In genomic region chr3:48088749-48089466, GRCh38 we compare ENCODE assay signal across 1 cellular context.
TF ChIP-seq lines count a peak whose summit lies in the region.

No MANE protein-coding gene starts in this region.

TF ChIP-seq in HepG2, 621 proteins besides CTCF, POLR2A, EP300 and RAD21 (continued from another document and continues in another):
- TF ChIP-seq ZNF800 (CRISPR knock-in tag; IDR thresholded peaks at IDR 0.05), result 0 out of 2 replicates have a peak, but pooled peaks have one; percentile 64
- TF ChIP-seq IKZF4 (CRISPR knock-in tag; IDR thresholded peaks at IDR 0.05; ENCODE audit: borderline replicate concordance, low read depth, not compliant biosample characterization), result no peak
- TF ChIP-seq ZNF121 (CRISPR knock-in tag; IDR thresholded peaks at IDR 0.05), result 0 out of 2 replicates have a peak, but pooled peaks have one; percentile 22
- TF ChIP-seq ZNF414 (CRISPR knock-in tag; IDR thresholded peaks at IDR 0.05), result peak; percentile 88
- no peak for TF ChIP-seq ATF7 (IDR thresholded peaks at IDR 0.05)
- peak; percentile 83 for TF ChIP-seq ATF7 (CRISPR knock-in tag; IDR thresholded peaks at IDR 0.05)
- peak; percentile 78; the same call in 1 of the 2 replicates for TF ChIP-seq NFAT5 (CRISPR knock-in tag; IDR thresholded peaks at IDR 0.05)
- TF ChIP-seq RERE (CRISPR knock-in tag; IDR thresholded peaks at IDR 0.05; ENCODE audit: low read depth), result no peak
- no peak for TF ChIP-seq ARNT (IDR thresholded peaks at IDR 0.05)
- TF ChIP-seq HCFC1 (IDR thresholded peaks at IDR 0.05; ENCODE audit: low read depth, low read length), result no peak
- peak; percentile 62; the same call in 1 of the 2 replicates for TF ChIP-seq REPIN1 (CRISPR knock-in tag; IDR thresholded peaks at IDR 0.05; ENCODE audit: borderline replicate concordance, low read depth)
- no peak for TF ChIP-seq ZNF510 (CRISPR knock-in tag; IDR thresholded peaks at IDR 0.05; ENCODE audit: low read depth)
- no peak for TF ChIP-seq ZSCAN25 (CRISPR knock-in tag; IDR thresholded peaks at IDR 0.05)
- no peak for TF ChIP-seq SKI (IDR thresholded peaks at IDR 0.05; ENCODE audit: partially characterized antibody)
- TF ChIP-seq SPEN (CRISPR knock-in tag; IDR thresholded peaks at IDR 0.05; ENCODE audit: low read depth), result peak; percentile 84
- no peak for TF ChIP-seq ZBTB1 (CRISPR knock-in tag; IDR thresholded peaks at IDR 0.05; ENCODE audit: borderline replicate concordance)
- TF ChIP-seq ELF3 (CRISPR knock-in tag; IDR thresholded peaks at IDR 0.05), result peak; percentile 63; the same call in 1 of the 2 replicates
- no peak for TF ChIP-seq ZNF660 (CRISPR knock-in tag; IDR thresholded peaks at IDR 0.05; ENCODE audit: borderline replicate concordance, low read depth)
- no peak; the same call in 1 of the 2 replicates for TF ChIP-seq THAP7 (CRISPR knock-in tag; IDR thresholded peaks at IDR 0.05)
- no peak for TF ChIP-seq JUNB (CRISPR knock-in tag; IDR thresholded peaks at IDR 0.05; ENCODE audit: borderline replicate concordance)
- TF ChIP-seq ZNF232 (CRISPR knock-in tag; IDR thresholded peaks at IDR 0.05; ENCODE audit: borderline replicate concordance), result peak; percentile 74; the same call in 1 of the 2 replicates
- TF ChIP-seq RXRA (CRISPR knock-in tag; IDR thresholded peaks at IDR 0.05), result peak; percentile 79
- TF ChIP-seq MED13 (CRISPR knock-in tag; IDR thresholded peaks at IDR 0.05), result no peak
- TF ChIP-seq ZKSCAN8 (CRISPR knock-in tag; IDR thresholded peaks at IDR 0.05; ENCODE audit: borderline replicate concordance), result no peak
- peak; percentile 81 for TF ChIP-seq BCL3 (CRISPR knock-in tag; IDR thresholded peaks at IDR 0.05)
- TF ChIP-seq ZMYM3 (CRISPR knock-in tag; IDR thresholded peaks at IDR 0.05), result peak; percentile 45
- TF ChIP-seq ZNF780A (CRISPR knock-in tag; IDR thresholded peaks at IDR 0.05), result 0 out of 2 replicates have a peak, but pooled peaks have one; percentile 24
- TF ChIP-seq PHB2 (IDR thresholded peaks at IDR 0.05; ENCODE audit: partially characterized antibody), result no peak
- TF ChIP-seq ZNF460 (CRISPR knock-in tag; IDR thresholded peaks at IDR 0.05; ENCODE audit: borderline replicate concordance), result no peak; the same call in 1 of the 2 replicates
- no peak for TF ChIP-seq ZNF678 (CRISPR knock-in tag; IDR thresholded peaks at IDR 0.05)
- no peak for TF ChIP-seq HNRNPL (IDR thresholded peaks at IDR 0.05; ENCODE audit: low read depth, low read length)
- 0 out of 2 replicates have a peak, but pooled peaks have one; percentile 10 for TF ChIP-seq ZNF674 (CRISPR knock-in tag; IDR thresholded peaks at IDR 0.05; ENCODE audit: low read depth)
- TF ChIP-seq RXRB (CRISPR knock-in tag; IDR thresholded peaks at IDR 0.05; ENCODE audit: borderline replicate concordance), result peak; percentile 67
- no peak for TF ChIP-seq ZNF292 (CRISPR knock-in tag; IDR thresholded peaks at IDR 0.05; ENCODE audit: borderline replicate concordance, low read depth)
- TF ChIP-seq USF2 (IDR thresholded peaks at IDR 0.05; ENCODE audit: low read depth, low read length), result no peak
- peak; percentile 49; the same call in 1 of the 2 replicates for TF ChIP-seq USF2 (CRISPR knock-in tag; IDR thresholded peaks at IDR 0.05; ENCODE audit: borderline replicate concordance)
- peak; percentile 35; the same call in 1 of the 2 replicates for TF ChIP-seq ZNF740 (CRISPR knock-in tag; IDR thresholded peaks at IDR 0.05)
- TF ChIP-seq SAP130 (CRISPR knock-in tag; IDR thresholded peaks at IDR 0.05; ENCODE audit: low read depth), result peak; percentile 84
- TF ChIP-seq ZFP36L2 (CRISPR knock-in tag; IDR thresholded peaks at IDR 0.05), result 0 out of 2 replicates have a peak, but pooled peaks have one; percentile 40
- peak; percentile 76 for TF ChIP-seq KAT8 (CRISPR knock-in tag; IDR thresholded peaks at IDR 0.05)
- TF ChIP-seq ZNF513 (CRISPR knock-in tag; conservative IDR thresholded peaks at IDR 0.05), result no peak
- peak; percentile 58 for TF ChIP-seq AGO2 (optimal IDR thresholded peaks at IDR 0.05; ENCODE audit: low read depth, low read length)
- TF ChIP-seq EHMT2 (IDR thresholded peaks at IDR 0.05; ENCODE audit: borderline replicate concordance, low read depth, low read length), result no peak
- no peak for TF ChIP-seq ZNF160 (CRISPR knock-in tag; IDR thresholded peaks at IDR 0.05)
